Comparison of ENCODE assay signal across 17 cellular contexts in the genomic region with DNA sequence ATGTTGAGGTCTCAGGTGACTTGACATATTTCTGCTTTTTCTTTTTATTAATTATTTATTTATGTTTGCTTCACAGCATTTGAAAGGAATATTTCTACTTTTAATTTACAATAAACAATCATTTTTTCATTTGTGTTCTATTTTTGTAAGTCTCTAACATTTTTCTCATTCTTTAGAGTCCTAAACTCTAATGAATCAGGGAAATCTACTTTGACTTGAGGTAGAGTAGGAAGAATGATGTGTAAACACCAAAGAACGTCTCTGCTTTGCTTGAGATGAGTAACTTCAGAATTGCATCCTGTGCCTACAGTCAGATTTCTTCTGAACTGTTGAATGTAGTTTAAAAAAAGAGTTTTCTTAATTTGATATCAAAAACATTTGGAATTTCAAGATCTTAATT.
DNase-seq lines count a peak whose midpoint lies in the region; ATAC-seq and TF ChIP-seq lines count a peak whose summit lies in the region.
"Had no signal": no experiment of that assay in that cellular context is flagged by ENCODE, and none has a peak within 500 bp of the region (broad histone marks: within the 10 kb centered on the region; RNA-seq: fewer than 3 reads in every experiment).

No MANE protein-coding gene starts in this region.

- H3K4me3 Mint-ChIP-seq in progenitor cell of endocrine pancreas (ENCODE audit: low read depth), result no peak overlapping the region
- H3K4me3 Mint-ChIP-seq in T-helper 2 cell treated with Interferon-gamma antibody and Interleukin-4, amounts not matched to agents 5 μg/mL and 100 μg/mL, for 36 hours, result no peak overlapping the region
- H3K4me3 Mint-ChIP-seq: activated naive CD8-positive, alpha-beta T cell treated with anti-CD3 and anti-CD28 coated beads for 36 hours; activated T-cell treated with anti-CD3 and anti-CD28 coated beads, Interleukin-2, amount 50 U/mL, for 24 hours; mesothelial cell of epicardium had no signal

- ATAC-seq in upper lobe of left lung (ENCODE audit: low FRiP score in 2 of 2), result no peak
- ATAC-seq: gastroesophageal sphincter had no signal

- H3K36me3 ChIP-seq in BJ (ENCODE audit: control insufficient read depth, insufficient read depth, low read length) (peaks cover 5% of the 10 kb centered on the region), neutrophil (peaks cover 24% of the 10 kb centered on the region), upper lobe of left lung (peaks cover 0 to 32% (median 7%) of the 10 kb centered on the region in 4 donors)
- H3K36me3 ChIP-seq: colonic mucosa had no signal

- no peak for TF ChIP-seq CTCF in BJ (IDR thresholded peaks at IDR 0.05; ENCODE audit: insufficient read depth, low read depth, low read length)
- TF ChIP-seq CTCF in epithelial cell of esophagus (IDR thresholded peaks at IDR 0.05; ENCODE audit: insufficient read depth, low read depth, low read length, missing control alignments), result no peak
- TF ChIP-seq CTCF in neutrophil (IDR thresholded peaks at IDR 0.05), result no peak
- TF ChIP-seq CTCF in progenitor cell of endocrine pancreas (IDR thresholded peaks at IDR 0.05; ENCODE audit: unreplicated experiment), result no peak
- TF ChIP-seq CTCF in upper lobe of left lung (IDR thresholded peaks at IDR 0.05), result no peak

- peak overlapping the region; percentile 6 for H3K27ac ChIP-seq in neutrophil
- no peak overlapping the region for H3K27ac ChIP-seq in upper lobe of left lung
- H3K27ac ChIP-seq: colonic mucosa had no signal

- DNase-seq in BJ (ENCODE audit: low read depth) (peak; percentile 46), RPMI7951 (ENCODE audit: low read depth) (peak; percentile 21), epithelial cell of esophagus (ENCODE audit: low read depth) (peak; percentile 47), NCI-H1048 (lab: John Stamatoyannopoulos, UW) (no peak), progenitor cell of endocrine pancreas (ENCODE audit: low spot score, unreplicated experiment) (no peak), upper lobe of left lung (no peak)
- DNase-seq in T-helper 2 cell treated with Interferon-gamma antibody and Interleukin-4, amounts not matched to agents 5 μg/mL and 100 μg/mL, for 36 hours (ENCODE audit: low spot score), result no peak
- DNase-seq: activated CD4-positive, alpha-beta T cell treated with anti-CD3 and anti-CD28 coated beads for 4 hours; activated naive CD8-positive, alpha-beta T cell treated with anti-CD3 and anti-CD28 coated beads for 36 hours; activated T-cell treated with anti-CD3 and anti-CD28 coated beads, Interleukin-2, amount 50 U/mL, for 24 hours; BE2C; colonic mucosa; DMS79; MV-4-11 had no signal

- no peak overlapping the region for H3K27ac Mint-ChIP-seq in progenitor cell of endocrine pancreas
- no peak overlapping the region for H3K27ac Mint-ChIP-seq in T-helper 2 cell treated with Interferon-gamma antibody and Interleukin-4, amounts not matched to agents 5 μg/mL and 100 μg/mL, for 36 hours
- H3K27ac Mint-ChIP-seq: activated naive CD8-positive, alpha-beta T cell treated with anti-CD3 and anti-CD28 coated beads for 36 hours; activated T-cell treated with anti-CD3 and anti-CD28 coated beads, Interleukin-2, amount 50 U/mL, for 24 hours; mesothelial cell of epicardium had no signal

- H3K9me3 Mint-ChIP-seq in progenitor cell of endocrine pancreas (ENCODE audit: low read depth), result no peaks in the 10 kb centered on the region
- no peaks in the 10 kb centered on the region for H3K9me3 Mint-ChIP-seq in T-helper 2 cell treated with Interferon-gamma antibody and Interleukin-4, amounts not matched to agents 5 μg/mL and 100 μg/mL, for 36 hours
- H3K9me3 Mint-ChIP-seq: activated naive CD8-positive, alpha-beta T cell treated with anti-CD3 and anti-CD28 coated beads for 36 hours; activated T-cell treated with anti-CD3 and anti-CD28 coated beads, Interleukin-2, amount 50 U/mL, for 24 hours had no signal

- no peaks in the 10 kb centered on the region for H3K27me3 Mint-ChIP-seq in progenitor cell of endocrine pancreas
- H3K27me3 Mint-ChIP-seq in T-helper 2 cell treated with Interferon-gamma antibody and Interleukin-4, amounts not matched to agents 5 μg/mL and 100 μg/mL, for 36 hours (ENCODE audit: low read depth), result no peaks in the 10 kb centered on the region
- H3K27me3 Mint-ChIP-seq: activated naive CD8-positive, alpha-beta T cell treated with anti-CD3 and anti-CD28 coated beads for 36 hours; activated T-cell treated with anti-CD3 and anti-CD28 coated beads, Interleukin-2, amount 50 U/mL, for 24 hours had no signal

- no peak for TF ChIP-seq POLR2A in upper lobe of left lung (IDR thresholded peaks at IDR 0.05)

- peaks cover 38% of the 10 kb centered on the region for H3K36me3 Mint-ChIP-seq in progenitor cell of endocrine pancreas (ENCODE audit: insufficient read depth)
- H3K36me3 Mint-ChIP-seq in T-helper 2 cell treated with Interferon-gamma antibody and Interleukin-4, amounts not matched to agents 5 μg/mL and 100 μg/mL, for 36 hours (ENCODE audit: low read depth), result peaks cover 29% of the 10 kb centered on the region

- H3K27me3 ChIP-seq in BJ (ENCODE audit: control insufficient read depth, insufficient read depth, low read length) (no peaks in the 10 kb centered on the region), neutrophil (no peaks in the 10 kb centered on the region), upper lobe of left lung (no peaks in the 10 kb centered on the region)
- H3K27me3 ChIP-seq: BE2C, colonic mucosa, gastroesophageal sphincter had no signal

- H3K9me3 ChIP-seq in neutrophil (no peaks in the 10 kb centered on the region), upper lobe of left lung (no peaks in the 10 kb centered on the region)
- H3K9me3 ChIP-seq: BE2C, colonic mucosa, gastroesophageal sphincter had no signal

- H3K4me3 ChIP-seq in BJ (ENCODE audit: low read depth, low read length), result no peak overlapping the region
- no peak overlapping the region for H3K4me3 ChIP-seq in epithelial cell of esophagus (ENCODE audit: low read length)
- H3K4me3 ChIP-seq in neutrophil (ENCODE audit: low read depth in 1 of 2, low read length in 1 of 2), result no peak overlapping the region
- no peak overlapping the region for H3K4me3 ChIP-seq in upper lobe of left lung
- H3K4me3 ChIP-seq: colonic mucosa, gastroesophageal sphincter had no signal

- peaks cover 12% of the 10 kb centered on the region for H3K4me1 Mint-ChIP-seq in progenitor cell of endocrine pancreas (ENCODE audit: low read depth)
- H3K4me1 Mint-ChIP-seq in T-helper 2 cell treated with Interferon-gamma antibody and Interleukin-4, amounts not matched to agents 5 μg/mL and 100 μg/mL, for 36 hours (ENCODE audit: low read depth), result no peaks in the 10 kb centered on the region

- WGBS in upper lobe of left lung, 2 donors, result 41 to 44% methylated on average over 1 of the region's 1 CpG

- POLR2A ChIA-PET in BJ (lab: Charles Lee), result no interaction called here

- H3K4me1 ChIP-seq in neutrophil (ENCODE audit: control insufficient read depth in 1 of 2, insufficient read depth in 1 of 2, low read depth in 1 of 2, low read length in 1 of 2) (peaks cover 5 to 8% of the 10 kb centered on the region in 2 experiments), upper lobe of left lung (peaks cover 0 to 2% (median 0%) of the 10 kb centered on the region in 4 donors)
- H3K4me1 ChIP-seq: BE2C, colonic mucosa had no signal

- CTCF ChIA-PET in BJ (lab: Yijun Ruan, JAX), result no interaction called here

- TF ChIP-seq EP300 in upper lobe of left lung (IDR thresholded peaks at IDR 0.05), result no peak

Comparison
In these comparisons a context has a peak if more than half of its experiments do, and no peak if none do; other contexts are left out.
1. DNase-seq: peak in BJ (single experiment), RPMI7951 (single experiment) and epithelial cell of esophagus (single experiment); none in NCI-H1048 (single experiment), progenitor cell of endocrine pancreas (single experiment), upper lobe of left lung (0 of 2) and T-helper 2 cell treated with Interferon-gamma antibody and Interleukin-4, amounts not matched to agents 5 μg/mL and 100 μg/mL, for 36 hours (single experiment).